Comparison of ENCODE assay signal across 17 cellular contexts in the genomic region with DNA sequence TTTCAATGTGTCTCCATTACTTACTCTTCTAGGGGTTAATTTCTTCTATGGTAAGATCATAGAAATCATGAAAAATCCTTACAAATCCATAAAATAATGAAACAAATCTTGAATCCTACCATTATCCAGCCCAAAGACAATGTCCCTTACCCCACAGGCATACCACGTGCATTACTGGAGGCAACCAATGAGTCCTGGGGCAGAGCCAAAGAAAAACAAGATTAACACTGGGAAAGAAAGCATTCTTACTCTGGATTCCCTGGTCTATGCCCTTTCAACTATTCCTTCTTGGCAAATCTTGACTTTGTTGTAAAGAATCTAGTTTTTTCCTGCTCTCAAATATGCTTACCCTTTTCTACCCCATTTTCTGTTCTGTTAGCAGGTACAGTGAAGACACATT. TPM values are rescaled to one million over a fixed set of nuclear protein-coding genes. Genes with fewer than 3 reads are reported as not detected.
DNase-seq lines count a peak whose midpoint lies in the region; TF ChIP-seq lines count a peak whose summit lies in the region.
"Had no signal": no experiment of that assay in that cellular context is flagged by ENCODE, and none has a peak within 500 bp of the region (broad histone marks: within the 10 kb centered on the region; RNA-seq: fewer than 3 reads in every experiment).

No MANE protein-coding gene starts in this region.

- DNase-seq in EH (ENCODE audit: low read depth) (peak; percentile 33), astrocyte of the hippocampus (ENCODE audit: low read depth, low spot score) (peak; percentile 73), hepatocyte (ENCODE audit: low spot score) (no peak), retinal pigment epithelial cell (ENCODE audit: low read depth) (peak; percentile 24), KBM-7 (no peak), HPDE6-E6E7 (ENCODE audit: extremely low spot score) (no peak), NCI-H2171 treated with DMSO at 0.1 percent for 48 hours (lab: John Stamatoyannopoulos, UW) (no peak)
- DNase-seq in effector CD8-positive, alpha-beta T cell (lab: John Stamatoyannopoulos, UW): no peak
- DNase-seq: COR-L47, GDM1, HCEC 1CT, NCI-H1694 treated with DMSO at 0.1 percent for 48 hours, NCI-H510A treated with DMSO at 0.1 percent for 48 hours, NCI-H774, OCI-M1, SHP77 had no signal

- peak overlapping the region; percentile 0 for H3K27ac ChIP-seq in hepatocyte
- H3K27ac ChIP-seq: HL-60 had no signal

- H3K9me3 ChIP-seq in hepatocyte (ENCODE audit: low read depth): no peaks in the 10 kb centered on the region

- WGBS in hepatocyte (ENCODE audit: low lambda C conversion rate, missing lambda C conversion rate): 67% methylated on average over 1 of the region's 1 CpG

- in situ Hi-C loops in KBM-7 (cut with MboI; ENCODE audit: low pct_unique_long_range_greater_than_20kb, low sequenced_read_pairs): no loop called here

- no peak for TF ChIP-seq CTCF in hepatocyte (IDR thresholded peaks at IDR 0.05; ENCODE audit: poor library complexity)
- TF ChIP-seq CTCF in retinal pigment epithelial cell (conservative IDR thresholded peaks at IDR 0.05; ENCODE audit: low read depth, low read length): no peak

- H3K4me3 ChIP-seq in hepatocyte: no peak overlapping the region
- no peak overlapping the region for H3K4me3 ChIP-seq in retinal pigment epithelial cell (ENCODE audit: low read length)

- H4K20me1 ChIP-seq in hepatocyte (ENCODE audit: insufficient read depth, poor library complexity, severe bottlenecking): peaks cover 6% of the 10 kb centered on the region

- peaks cover 17% of the 10 kb centered on the region for H3K79me2 ChIP-seq in hepatocyte

- H3K27me3 ChIP-seq in hepatocyte: no peaks in the 10 kb centered on the region

- no peaks in the 10 kb centered on the region for H3K9me2 ChIP-seq in hepatocyte (replicated peaks; ENCODE audit: insufficient read depth)

- H3K4me2 ChIP-seq in hepatocyte: peak overlapping the region; percentile 41

- no peak overlapping the region for H2AFZ ChIP-seq in hepatocyte

- H3K36me3 ChIP-seq in hepatocyte (replicated peaks; ENCODE audit: insufficient read depth, low read depth): no peaks in the 10 kb centered on the region

- peaks cover 18% of the 10 kb centered on the region for H3K4me1 ChIP-seq in hepatocyte (ENCODE audit: insufficient read depth)

RNA-seq across cellular contexts. Expression of a gene that starts 3.1 kb away (rescaled TPM):
- 222 and 231 TPM in 2 replicates for total RNA-seq in hepatocyte
- polyA plus RNA-seq in hepatocyte: 240 and 271 TPM in 2 replicates

Comparison
In these comparisons a context has a peak if more than half of its experiments do, and no peak if none do; other contexts are left out.
1. DNase-seq: peak in EH (single experiment), astrocyte of the hippocampus (single experiment) and retinal pigment epithelial cell (single experiment); none in hepatocyte (single experiment), KBM-7 (single experiment), HPDE6-E6E7 (single experiment), effector CD8-positive, alpha-beta T cell (single experiment) and NCI-H2171 treated with DMSO at 0.1 percent for 48 hours (single experiment).